ENCODE assay signal across 1 cellular context in the genomic region with DNA sequence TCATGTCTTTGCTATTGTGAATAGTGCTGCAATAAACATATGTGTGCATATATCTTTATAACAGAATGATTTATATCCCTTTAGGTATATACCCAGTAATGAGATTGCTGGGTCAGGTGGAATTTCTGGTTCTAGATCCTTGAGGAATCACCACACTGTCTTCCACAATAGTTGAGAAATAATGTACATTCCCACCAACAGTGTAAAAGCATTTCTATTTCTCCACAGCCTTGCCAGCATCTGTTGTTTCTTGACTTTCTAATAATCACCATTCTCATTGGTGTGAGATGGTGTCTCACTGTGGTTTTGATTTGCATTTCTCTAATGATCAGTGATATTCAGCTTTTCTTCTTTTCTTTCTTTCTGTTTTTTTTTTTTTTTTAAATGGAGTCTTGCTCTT. TPM values are rescaled to one million over a fixed set of nuclear protein-coding genes. Genes with fewer than 3 reads are reported as not detected.
"Had no signal": no experiment of that assay in that cellular context is flagged by ENCODE, and none has a peak within 500 bp of the region (broad histone marks: within the 10 kb centered on the region; RNA-seq: fewer than 3 reads in every experiment).

No MANE protein-coding gene starts in this region.

RNA-seq across cellular contexts. Expression of a gene that starts 51.7 kb away (rescaled TPM):
- polyA plus RNA-seq: IgD-negative memory B cell had no signal
